ENCODE assay signal across 8 cellular contexts in the genomic region with DNA sequence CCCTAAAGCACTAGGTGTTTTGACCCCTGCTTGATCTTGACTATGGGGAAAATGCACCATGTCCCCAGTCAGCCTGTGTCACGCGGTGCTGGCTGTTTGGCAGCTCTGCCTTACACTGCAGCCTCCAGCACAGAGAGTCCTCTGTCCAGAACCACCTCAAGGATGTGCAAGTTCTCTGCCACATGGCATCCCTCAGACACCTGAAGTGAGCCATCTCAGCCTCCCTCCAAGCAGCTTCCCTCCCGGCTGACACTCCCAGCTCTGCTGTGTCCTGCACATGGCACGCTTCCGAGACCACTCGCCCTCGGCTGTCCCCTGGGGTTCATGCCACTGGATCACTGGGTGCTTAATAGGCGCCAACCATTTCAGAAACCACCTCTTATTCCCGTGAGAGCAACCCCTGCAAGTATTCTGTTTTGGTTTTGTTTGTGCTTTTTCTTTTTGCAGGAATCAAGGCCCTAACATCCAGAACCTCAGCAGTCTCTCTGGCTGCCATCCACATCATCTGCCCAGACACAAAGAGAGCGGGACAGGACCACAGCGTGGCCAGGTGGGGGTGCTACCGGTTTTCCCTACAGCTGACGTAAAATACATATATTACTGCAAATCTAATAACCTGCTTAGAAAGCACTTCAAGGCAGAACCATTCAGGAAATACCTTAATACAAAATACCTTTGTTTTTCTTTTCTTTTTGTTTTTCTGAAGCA. TPM values are rescaled to one million over a fixed set of nuclear protein-coding genes. Genes with fewer than 3 reads are reported as not detected.
DNase-seq lines count a peak whose midpoint lies in the region; ATAC-seq and TF ChIP-seq lines count a peak whose summit lies in the region.

No MANE protein-coding gene starts in this region.

- WGBS in hepatocyte (ENCODE audit: low lambda C conversion rate, missing lambda C conversion rate): 90% methylated on average over 13 of the region's 13 CpGs

- H3K27ac ChIP-seq in A673 (ENCODE audit: low read depth, low read length, poor library complexity, severe bottlenecking): peak overlapping the region; percentile 66
- no peak overlapping the region for H3K27ac ChIP-seq in hepatocyte
- H3K27ac ChIP-seq in substantia nigra (ENCODE audit: low read depth, low read length, poor library complexity, severe bottlenecking): peak overlapping the region; percentile 74

- H3K9me3 ChIP-seq in A673 (ENCODE audit: low read depth, low read length, poor library complexity, severe bottlenecking) (no peaks in the 10 kb centered on the region), hepatocyte (ENCODE audit: low read depth) (no peaks in the 10 kb centered on the region)

- H3K27me3 Mint-ChIP-seq in IgD-negative memory B cell: no peaks in the 10 kb centered on the region
- no peaks in the 10 kb centered on the region for H3K27me3 Mint-ChIP-seq in activated naive CD8-positive, alpha-beta T cell treated with anti-CD3 and anti-CD28 coated beads for 36 hours

- H3K4me3 Mint-ChIP-seq in IgD-negative memory B cell: peak overlapping the region in 2 of 4 donors; percentile 40 to 70
- no peak overlapping the region for H3K4me3 Mint-ChIP-seq in activated naive CD8-positive, alpha-beta T cell treated with anti-CD3 and anti-CD28 coated beads for 36 hours

- H3K4me1 ChIP-seq in A673 (ENCODE audit: insufficient read depth, low read length, poor library complexity, severe bottlenecking): peaks cover 87% of the 10 kb centered on the region
- H3K4me1 ChIP-seq in hepatocyte (ENCODE audit: insufficient read depth): peaks cover 63% of the 10 kb centered on the region

- TF ChIP-seq CTCF in A673 (conservative IDR thresholded peaks at IDR 0.05; ENCODE audit: low read depth, low read length) (peak; percentile 60), hepatocyte (IDR thresholded peaks at IDR 0.05; ENCODE audit: poor library complexity) (peak; percentile 31)

- no peaks in the 10 kb centered on the region for H3K27me3 ChIP-seq in A673 (replicated peaks; ENCODE audit: insufficient read depth, low read depth, low read length, poor library complexity)
- H3K27me3 ChIP-seq in hepatocyte: no peaks in the 10 kb centered on the region

- peak; percentile 55 for DNase-seq in A673 (ENCODE audit: low spot score)
- peak; percentile 35 for DNase-seq in activated naive CD8-positive, alpha-beta T cell treated with anti-CD3 and anti-CD28 coated beads for 36 hours
- DNase-seq in hepatocyte (ENCODE audit: low spot score): no peak
- DNase-seq in substantia nigra (lab: John Stamatoyannopoulos, UW): peak in 33 of 49 donors; percentile 20 to 77 (median 58)
- no peak for DNase-seq in SIG-M5 (lab: John Stamatoyannopoulos, UW)

- H3K27ac Mint-ChIP-seq in IgD-negative memory B cell: peak overlapping the region in 2 of 3 donors; percentile 34 to 39
- peak overlapping the region; percentile 79 for H3K27ac Mint-ChIP-seq in activated naive CD8-positive, alpha-beta T cell treated with anti-CD3 and anti-CD28 coated beads for 36 hours

- peaks cover 42 to 61% (median 60%) of the 10 kb centered on the region in 3 donors for H3K4me1 Mint-ChIP-seq in IgD-negative memory B cell
- H3K4me1 Mint-ChIP-seq in activated naive CD8-positive, alpha-beta T cell treated with anti-CD3 and anti-CD28 coated beads for 36 hours: peaks cover 84% of the 10 kb centered on the region

- H3K36me3 Mint-ChIP-seq in IgD-negative memory B cell: no peaks in the 10 kb centered on the region
- H3K36me3 Mint-ChIP-seq in activated naive CD8-positive, alpha-beta T cell treated with anti-CD3 and anti-CD28 coated beads for 36 hours: peaks cover 14% of the 10 kb centered on the region

- H3K4me3 ChIP-seq in A673 (ENCODE audit: low read depth, low read length, poor library complexity, severe bottlenecking): no peak overlapping the region
- H3K4me3 ChIP-seq in hepatocyte: no peak overlapping the region

- BruUV-seq in A673 (replicated peaks; lab: Mats Ljungman, UMichigan): no TSS peak

- CTCF ChIA-PET in A673 (lab: Charles Lee): interaction anchor here (0.6 kb wide), 1 partner anchor 266 kb away, joined by 4 read pairs; no protein-coding TSS in a partner anchor

- H2AFZ ChIP-seq in hepatocyte: no peak overlapping the region

- peaks cover 89% of the 10 kb centered on the region for H3K79me2 ChIP-seq in hepatocyte

- peaks cover 37% of the 10 kb centered on the region for H4K20me1 ChIP-seq in hepatocyte (ENCODE audit: insufficient read depth, poor library complexity, severe bottlenecking)

- intact Hi-C loops in A673 (cut with micrococcal nuclease; ENCODE audit: unreplicated experiment): no loop called here

- no peaks in the 10 kb centered on the region for H3K9me2 ChIP-seq in hepatocyte (replicated peaks; ENCODE audit: insufficient read depth)

- POLR2A ChIA-PET in A673 (lab: Charles Lee; ENCODE audit: low non-redundant PET): interaction anchor here (0.6 kb wide), 1 partner anchor 141 kb away, joined by 5 read pairs; no protein-coding TSS in a partner anchor

- no peak for ATAC-seq in HG02763 (IDR thresholded peaks at IDR 0.05; ENCODE audit: unreplicated experiment)
- ATAC-seq in HG03432 (IDR thresholded peaks at IDR 0.05; ENCODE audit: unreplicated experiment): no peak

- no peaks in the 10 kb centered on the region for H3K9me3 Mint-ChIP-seq in IgD-negative memory B cell
- no peaks in the 10 kb centered on the region for H3K9me3 Mint-ChIP-seq in activated naive CD8-positive, alpha-beta T cell treated with anti-CD3 and anti-CD28 coated beads for 36 hours

- no peak overlapping the region for H3K4me2 ChIP-seq in hepatocyte

- H3K36me3 ChIP-seq in A673 (ENCODE audit: insufficient read depth, low read length, poor library complexity, severe bottlenecking) (no peaks in the 10 kb centered on the region), hepatocyte (replicated peaks; ENCODE audit: insufficient read depth, low read depth) (no peaks in the 10 kb centered on the region)

RNA-seq across cellular contexts. Expression of a gene that starts 45.7 kb away (rescaled TPM):
- total RNA-seq in A673 (2021): 206 and 214 TPM in 2 replicates
- 419 TPM for polyA plus RNA-seq in IgD-negative memory B cell
- total RNA-seq in activated naive CD8-positive, alpha-beta T cell treated with anti-CD3 and anti-CD28 coated beads for 36 hours: 100 to 1,000 TPM; 324 to 332 TPM
- 139 and 165 TPM in 2 replicates for total RNA-seq in hepatocyte
- polyA plus RNA-seq in hepatocyte: 260 and 261 TPM in 2 replicates

Comparison
In these comparisons a context has a peak if more than half of its experiments do, and no peak if none do; other contexts are left out.
1. DNase-seq: peak in A673 (single experiment), activated naive CD8-positive, alpha-beta T cell treated with anti-CD3 and anti-CD28 coated beads for 36 hours (single experiment) and substantia nigra (33 of 49); none in hepatocyte (single experiment) and SIG-M5 (single experiment).